ENCODE assay signal across 15 cellular contexts in the genomic region with DNA sequence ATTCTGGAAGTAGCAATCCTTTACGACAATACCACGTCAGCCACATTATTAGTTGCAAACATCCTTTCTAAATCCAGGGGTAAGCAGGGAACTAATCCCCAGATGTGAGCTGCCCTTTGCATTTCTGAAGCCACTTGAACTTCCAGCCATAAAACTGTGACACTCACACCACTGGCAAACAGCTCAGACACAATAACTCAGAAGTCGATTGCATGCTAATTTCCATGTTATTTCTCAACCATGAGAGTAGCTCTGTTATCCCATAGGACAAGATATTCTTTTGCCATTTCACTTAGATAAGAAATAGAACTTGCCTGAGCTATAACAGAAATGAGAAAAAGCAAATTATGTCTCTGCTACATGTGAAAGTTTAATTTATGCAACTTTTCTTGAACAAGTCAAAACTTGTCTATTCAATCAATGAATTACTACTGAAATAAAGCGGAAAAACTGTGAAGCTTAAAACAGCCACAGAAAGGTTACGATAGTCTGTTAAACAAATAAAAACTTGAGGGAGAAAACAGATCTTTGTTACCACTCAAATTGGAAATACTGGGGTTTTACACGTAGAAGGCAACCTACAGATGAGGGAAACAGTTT.
DNase-seq lines count a peak whose midpoint lies in the region; ATAC-seq, FAIRE-seq and TF ChIP-seq lines count a peak whose summit lies in the region.
"Had no signal": no experiment of that assay in that cellular context is flagged by ENCODE, and none has a peak within 500 bp of the region (broad histone marks: within the 10 kb centered on the region; RNA-seq: fewer than 3 reads in every experiment).

No MANE protein-coding gene starts in this region.

- no peak for DNase-seq in activated naive CD4-positive, alpha-beta T cell treated with anti-CD3 and anti-CD28 coated beads for 36 hours
- no peak for DNase-seq in activated naive CD4-positive, alpha-beta T cell treated with Interleukin-2 at 50 U/mL for 16 hours
- no peak for DNase-seq in activated B cell treated with CpG ODN at 0.5 μM for 24 hours
- DNase-seq in keratinocyte (ENCODE audit: low read depth, low spot score), result no peak
- DNase-seq in upper lobe of right lung, result no peak
- no peak for DNase-seq in type B pancreatic cell (ENCODE audit: extremely low spot score, unreplicated experiment)
- DNase-seq in NCI-H2029 (lab: John Stamatoyannopoulos, UW), result no peak
- DNase-seq in NCI-H446 (lab: John Stamatoyannopoulos, UW), result no peak
- DNase-seq: AML-193, cerebellar nuclear complex, H7, left ventricle myocardium inferior, NCI-H748 treated with DMSO at 0.1 percent for 48 hours, retina had no signal

- H3K4me3 Mint-ChIP-seq in activated naive CD4-positive, alpha-beta T cell treated with anti-CD3 and anti-CD28 coated beads for 36 hours, result peak overlapping the region; percentile 52
- H3K4me3 Mint-ChIP-seq in activated B cell treated with CpG ODN at 0.5 μM for 24 hours (peak overlapping the region; percentile 33), type B pancreatic cell (no peak overlapping the region)

- no peak overlapping the region for H2AFZ ChIP-seq in keratinocyte (ENCODE audit: control insufficient read depth, low read length)

- ATAC-seq in activated B cell treated with CpG ODN at 0.5 μM for 24 hours (ENCODE audit: low read depth), result no peak
- ATAC-seq in upper lobe of right lung, result no peak

- dilution Hi-C loops in keratinocyte (cut with MboI; ENCODE audit: extremely low pct_ligation_motif_present, low sequenced_read_pairs), result no loop called here

- peaks cover 88% of the 10 kb centered on the region for H3K4me1 Mint-ChIP-seq in activated naive CD4-positive, alpha-beta T cell treated with anti-CD3 and anti-CD28 coated beads for 36 hours (ENCODE audit: low read depth)
- H3K4me1 Mint-ChIP-seq in activated B cell treated with CpG ODN at 0.5 μM for 24 hours (peaks cover 91% of the 10 kb centered on the region), type B pancreatic cell (ENCODE audit: unreplicated experiment) (peaks cover 34% of the 10 kb centered on the region)

- no peak overlapping the region for H3K27ac ChIP-seq in keratinocyte (ENCODE audit: control insufficient read depth, insufficient read depth, low read length)
- H3K27ac ChIP-seq in upper lobe of right lung, result peak overlapping the region; percentile 18
- H3K27ac ChIP-seq: left ventricle myocardium inferior, SK-N-MC had no signal

- peaks cover 2% of the 10 kb centered on the region for H3K9me3 Mint-ChIP-seq in activated naive CD4-positive, alpha-beta T cell treated with anti-CD3 and anti-CD28 coated beads for 36 hours
- H3K9me3 Mint-ChIP-seq in activated B cell treated with CpG ODN at 0.5 μM for 24 hours (peaks cover 2% of the 10 kb centered on the region), type B pancreatic cell (peaks cover 3% of the 10 kb centered on the region)

- H3K36me3 ChIP-seq in keratinocyte (ENCODE audit: control insufficient read depth in 2 of 2, extremely low read depth in 1 of 2, insufficient read depth in 2 of 2, low read length in 2 of 2) (no peaks in the 10 kb centered on the region), upper lobe of right lung (no peaks in the 10 kb centered on the region)
- H3K36me3 ChIP-seq: left ventricle myocardium inferior had no signal

- no peaks in the 10 kb centered on the region for H3K27me3 ChIP-seq in keratinocyte (ENCODE audit: control insufficient read depth, extremely low read depth, insufficient read depth, low read length)
- no peaks in the 10 kb centered on the region for H3K27me3 ChIP-seq in upper lobe of right lung

- intact Hi-C loops in activated naive CD4-positive, alpha-beta T cell treated with anti-CD3 and anti-CD28 coated beads for 36 hours (cut with micrococcal nuclease), result loop anchor here (5.0 to 10.0 kb wide), 3 partner anchors 275 to 558 kb away; a partner anchor contains a TSS
- intact Hi-C loops in activated B cell treated with CpG ODN at 0.5 μM for 24 hours (cut with micrococcal nuclease) (loop anchor here (5.0 kb wide), 1 partner anchor 275 kb away; a partner anchor contains a TSS), upper lobe of right lung (cut with DNase I) (no loop called here)

- POLR2A ChIA-PET in activated B cell treated with CpG ODN at 0.5 μM for 24 hours (lab: Charles Lee), result interaction anchor here (1.0 kb wide), 1 partner anchor 316 kb away, joined by 3 read pairs; a partner anchor contains a TSS

- H3K27me3 Mint-ChIP-seq in activated naive CD4-positive, alpha-beta T cell treated with anti-CD3 and anti-CD28 coated beads for 36 hours (ENCODE audit: low read depth), result no peaks in the 10 kb centered on the region
- H3K27me3 Mint-ChIP-seq in activated B cell treated with CpG ODN at 0.5 μM for 24 hours (no peaks in the 10 kb centered on the region), type B pancreatic cell (no peaks in the 10 kb centered on the region)

- H3K9ac ChIP-seq in keratinocyte (ENCODE audit: control insufficient read depth, extremely low read depth, insufficient read depth, low read length), result no peak overlapping the region

- H3K9me3 ChIP-seq in keratinocyte (ENCODE audit: control insufficient read depth, low read depth, low read length) (no peaks in the 10 kb centered on the region), upper lobe of right lung (no peaks in the 10 kb centered on the region)

- FAIRE-seq in keratinocyte (lab: Jason Lieb, UNC), result peak; percentile 5

- H3K4me3 ChIP-seq in keratinocyte (ENCODE audit: control insufficient read depth in 2 of 3, extremely low read depth in 1 of 3, insufficient read depth in 2 of 3, low read depth in 1 of 3, low read length in 3 of 3) (no peak overlapping the region), upper lobe of right lung (no peak overlapping the region)
- H3K4me3 ChIP-seq: left ventricle myocardium inferior, SK-N-MC had no signal

- peaks cover 32% of the 10 kb centered on the region for H3K36me3 Mint-ChIP-seq in activated naive CD4-positive, alpha-beta T cell treated with anti-CD3 and anti-CD28 coated beads for 36 hours (ENCODE audit: low read depth)
- H3K36me3 Mint-ChIP-seq in activated B cell treated with CpG ODN at 0.5 μM for 24 hours (ENCODE audit: low read depth) (peaks cover 45% of the 10 kb centered on the region), type B pancreatic cell (peaks cover 27% of the 10 kb centered on the region)

- TF ChIP-seq CTCF in activated B cell treated with CpG ODN at 0.5 μM for 24 hours (IDR thresholded peaks at IDR 0.05) (no peak), keratinocyte (optimal IDR thresholded peaks at IDR 0.05 in 1 of 3, IDR thresholded peaks at IDR 0.05 in 1 of 3, conservative IDR thresholded peaks at IDR 0.05 in 1 of 3; ENCODE audit: extremely low read depth in 1 of 3, insufficient read depth in 2 of 3, low read length in 3 of 3) (no peak), upper lobe of right lung (IDR thresholded peaks at IDR 0.05) (no peak), type B pancreatic cell (conservative IDR thresholded peaks at IDR 0.05) (no peak)

- peak overlapping the region; percentile 88 for H3K27ac Mint-ChIP-seq in activated naive CD4-positive, alpha-beta T cell treated with anti-CD3 and anti-CD28 coated beads for 36 hours
- H3K27ac Mint-ChIP-seq in activated B cell treated with CpG ODN at 0.5 μM for 24 hours (peak overlapping the region; percentile 72), type B pancreatic cell (no peak overlapping the region)

- H3K79me2 ChIP-seq in keratinocyte (ENCODE audit: control insufficient read depth, insufficient read depth, low read length), result peaks cover 14% of the 10 kb centered on the region

- peaks cover 15% of the 10 kb centered on the region for H3K4me1 ChIP-seq in keratinocyte (ENCODE audit: control insufficient read depth, extremely low read depth, insufficient read depth, low read length)
- H3K4me1 ChIP-seq in upper lobe of right lung, result peaks cover 20% of the 10 kb centered on the region

- no peaks in the 10 kb centered on the region for H4K20me1 ChIP-seq in keratinocyte (ENCODE audit: control insufficient read depth, extremely low read depth, insufficient read depth, low read length)

- CTCF ChIA-PET in activated naive CD4-positive, alpha-beta T cell treated with anti-CD3 and anti-CD28 coated beads for 36 hours (lab: Charles Lee), result interaction anchor here (0.8 to 1.5 kb wide), 8 partner anchors 9 to 75 kb away, joined by 3 to 7 read pairs (median 3); no protein-coding TSS in a partner anchor
- CTCF ChIA-PET in activated B cell treated with CpG ODN at 0.5 μM for 24 hours (lab: Charles Lee), result interaction anchor here (1.0 to 1.3 kb wide), 3 partner anchors 8 to 260 kb away, joined by 3 to 4 read pairs (median 4); no protein-coding TSS in a partner anchor

- no peak overlapping the region for H3K4me2 ChIP-seq in keratinocyte (ENCODE audit: control insufficient read depth, extremely low read depth, insufficient read depth, low read depth, low read length)

- peaks cover 2% of the 10 kb centered on the region for H3K9me1 ChIP-seq in keratinocyte (ENCODE audit: control insufficient read depth, extremely low read depth, insufficient read depth, low read length)
